Comparison of ENCODE assay signal across 8 cellular contexts in genomic region chr19:12722566-12723382, GRCh38. TPM values are rescaled to one million over a fixed set of nuclear protein-coding genes. Genes with fewer than 3 reads are reported as not detected.
A peak's percentile ranks its signal among the peaks of the same experiment; 100 is the strongest.
DNase-seq lines count a peak whose midpoint lies in the region; ATAC-seq, FAIRE-seq and TF ChIP-seq lines count a peak whose summit lies in the region.

No MANE protein-coding gene starts in this region.

- H3K9me3 Mint-ChIP-seq in T-helper 1 cell treated with Interleukin-12 subunit alpha and Interleukin-12 subunit beta and Interleukin-4 antibody, amounts not matched to agents 30 μg/mL and 1 μg/mL, for 36 hours: no peaks in the 10 kb centered on the region
- no peaks in the 10 kb centered on the region for H3K9me3 Mint-ChIP-seq in progenitor cell of endocrine pancreas (ENCODE audit: low read depth)

- no peaks in the 10 kb centered on the region for H3K9me3 ChIP-seq in left ventricle myocardium inferior (replicated peaks)

- DNase-seq in GM12892 (ENCODE audit: insufficient read length): peak; percentile 98
- DNase-seq in NCI-H1694 (lab: John Stamatoyannopoulos, UW): peak; percentile 96
- peak; percentile 27 to 99 (median 93) for DNase-seq in amygdala (lab: John Stamatoyannopoulos, UW)
- peak; percentile 96 for DNase-seq in left ventricle myocardium inferior
- peak; percentile 86 for DNase-seq in progenitor cell of endocrine pancreas (ENCODE audit: low spot score, unreplicated experiment)
- DNase-seq in ureter (ENCODE audit: low spot score): peak; percentile 97

- FAIRE-seq in GM12892 (lab: Jason Lieb, UNC): peak; percentile 89

- peak overlapping the region; percentile 96 for H3K27ac ChIP-seq in left ventricle myocardium inferior (replicated peaks)

- H3K4me1 ChIP-seq in left ventricle myocardium inferior: peaks cover 46% of the 10 kb centered on the region

- peak overlapping the region; percentile 83 for H3K4me3 ChIP-seq in left ventricle myocardium inferior

- H3K27me3 ChIP-seq in left ventricle myocardium inferior (ENCODE audit: low read depth): no peaks in the 10 kb centered on the region

- no peak for TF ChIP-seq CTCF in left ventricle myocardium inferior (IDR thresholded peaks at IDR 0.05; ENCODE audit: borderline replicate concordance)
- TF ChIP-seq CTCF in progenitor cell of endocrine pancreas (IDR thresholded peaks at IDR 0.05; ENCODE audit: unreplicated experiment): no peak

- intact Hi-C loops in left ventricle myocardium inferior (cut with micrococcal nuclease): no loop called here

- peak; percentile 49; the same call in 1 of the 2 replicates for TF ChIP-seq POLR2A in GM12892 (IDR thresholded peaks at IDR 0.05; ENCODE audit: low read depth, low read length)

- peak overlapping the region; percentile 89 for H3K27ac Mint-ChIP-seq in T-helper 1 cell treated with Interleukin-12 subunit alpha and Interleukin-12 subunit beta and Interleukin-4 antibody, amounts not matched to agents 30 μg/mL and 1 μg/mL, for 36 hours
- H3K27ac Mint-ChIP-seq in progenitor cell of endocrine pancreas: peak overlapping the region; percentile 99

- H3K4me1 Mint-ChIP-seq in T-helper 1 cell treated with Interleukin-12 subunit alpha and Interleukin-12 subunit beta and Interleukin-4 antibody, amounts not matched to agents 30 μg/mL and 1 μg/mL, for 36 hours (ENCODE audit: low read depth): peaks cover 26% of the 10 kb centered on the region
- H3K4me1 Mint-ChIP-seq in progenitor cell of endocrine pancreas (ENCODE audit: low read depth): peaks cover 19% of the 10 kb centered on the region

- no peaks in the 10 kb centered on the region for H3K27me3 Mint-ChIP-seq in T-helper 1 cell treated with Interleukin-12 subunit alpha and Interleukin-12 subunit beta and Interleukin-4 antibody, amounts not matched to agents 30 μg/mL and 1 μg/mL, for 36 hours (ENCODE audit: low read depth)
- no peaks in the 10 kb centered on the region for H3K27me3 Mint-ChIP-seq in progenitor cell of endocrine pancreas

- peaks cover 18% of the 10 kb centered on the region for H3K36me3 ChIP-seq in left ventricle myocardium inferior

- peak; percentile 72 for ATAC-seq in HG02884 (IDR thresholded peaks at IDR 0.05; ENCODE audit: unreplicated experiment)

- peaks cover 18% of the 10 kb centered on the region for H3K36me3 Mint-ChIP-seq in T-helper 1 cell treated with Interleukin-12 subunit alpha and Interleukin-12 subunit beta and Interleukin-4 antibody, amounts not matched to agents 30 μg/mL and 1 μg/mL, for 36 hours (ENCODE audit: low read depth)
- peaks cover 1% of the 10 kb centered on the region for H3K36me3 Mint-ChIP-seq in progenitor cell of endocrine pancreas (ENCODE audit: insufficient read depth)

- peak overlapping the region; percentile 94 for H3K4me3 Mint-ChIP-seq in T-helper 1 cell treated with Interleukin-12 subunit alpha and Interleukin-12 subunit beta and Interleukin-4 antibody, amounts not matched to agents 30 μg/mL and 1 μg/mL, for 36 hours
- peak overlapping the region; percentile 94 for H3K4me3 Mint-ChIP-seq in progenitor cell of endocrine pancreas (ENCODE audit: low read depth)

RNA-seq across cellular contexts. Expression of gene TNPO2, which starts 1.0 kb away (rescaled TPM):
- polyA plus RNA-seq in GM12892 (2012; ENCODE audit: missing spikeins): 25.6 TPM
- total RNA-seq in left ventricle myocardium inferior: 33.1 TPM
- 109 and 113 TPM in 2 replicates for total RNA-seq in progenitor cell of endocrine pancreas
- 111 TPM for total RNA-seq in ureter

RNA-seq across cellular contexts. Expression of gene TRIR, which starts 11.7 kb away (rescaled TPM):
- polyA plus RNA-seq in GM12892 (2012; ENCODE audit: missing spikeins): 140 TPM
- total RNA-seq in left ventricle myocardium inferior: 122 TPM
- total RNA-seq in progenitor cell of endocrine pancreas: 171 and 180 TPM in 2 replicates
- 132 TPM for total RNA-seq in ureter

RNA-seq across cellular contexts. Expression of gene GET3, which starts 14.5 kb away (rescaled TPM):
- polyA plus RNA-seq in GM12892 (2012; ENCODE audit: missing spikeins): 78.1 TPM
- total RNA-seq in left ventricle myocardium inferior: 65.1 TPM
- 59.8 and 66.0 TPM in 2 replicates for total RNA-seq in progenitor cell of endocrine pancreas
- 55.6 TPM for total RNA-seq in ureter

RNA-seq across cellular contexts. Expression of gene FBXW9, which starts 26.3 kb away (rescaled TPM):
- 3.7 TPM for polyA plus RNA-seq in GM12892 (2012; ENCODE audit: missing spikeins)
- 1.8 TPM for total RNA-seq in left ventricle myocardium inferior
- total RNA-seq in progenitor cell of endocrine pancreas: 14.6 and 15.1 TPM in 2 replicates
- 8.7 TPM for total RNA-seq in ureter

RNA-seq across cellular contexts. Expression of gene BEST2, which starts 28.8 kb away (rescaled TPM):
- polyA plus RNA-seq in GM12892 (2012; ENCODE audit: missing spikeins): 0.25 TPM
- total RNA-seq in left ventricle myocardium inferior (not detected), progenitor cell of endocrine pancreas (not detected in 2 replicates), ureter (not detected)

Comparison
In these comparisons a context has a peak if more than half of its experiments do, and no peak if none do; other contexts are left out.
1. Peak in every context shown above with its lines: DNase-seq, ATAC-seq, H3K4me3 ChIP-seq and H3K27ac ChIP-seq.